Comparison of ENCODE assay signal across 28 cellular contexts in genomic region chr4:7537853-7538252, GRCh38.
DNase-seq lines count a peak whose midpoint lies in the region; ATAC-seq, FAIRE-seq and TF ChIP-seq lines count a peak whose summit lies in the region.
"Had no signal": no experiment of that assay in that cellular context is flagged by ENCODE, and none has a peak within 500 bp of the region (broad histone marks: within the 10 kb centered on the region; RNA-seq: fewer than 3 reads in every experiment).

No MANE protein-coding gene starts in this region.

- peak overlapping the region in 4 of 6 donors; percentile 10 to 58 (median 34) for H3K27ac Mint-ChIP-seq in immature natural killer cell
- H3K27ac Mint-ChIP-seq: CD4-positive, alpha-beta memory T cell; CD4-positive, CD25-positive, alpha-beta regulatory T cell had no signal

- in situ Hi-C loops in HepG2 (cut with HindIII; ENCODE audit: extremely low pct_ligation_motif_present, low pct_unique_long_range_greater_than_20kb) = no loop called here

- H3K9ac ChIP-seq in liver (ENCODE audit: low read depth in 1 of 2, low read length in 2 of 2) (no peak overlapping the region), HepG2 (ENCODE audit: insufficient read depth, low read depth, low read length) (no peak overlapping the region)
- H3K9ac ChIP-seq in BLaER1 treated with 17β-estradiol and CSF1 and Interleukin-3, amounts not matched to agents 10 nM and 100 nM = no peak overlapping the region

- TF ChIP-seq EP300 in HepG2 (IDR thresholded peaks at IDR 0.05; ENCODE audit: low read depth in 2 of 2, low read length in 2 of 2) = no peak
- no peak for TF ChIP-seq EP300 in HepG2 (CRISPR knock-in tag; IDR thresholded peaks at IDR 0.05; ENCODE audit: borderline replicate concordance)

- CTCF ChIA-PET in HepG2 (lab: Yijun Ruan, JAX; ENCODE audit: low intra/inter-chr PET ratio, low total read pairs) = no interaction called here

- no peak overlapping the region for H2AFZ ChIP-seq in HepG2 (ENCODE audit: low read length)

- H3K9me3 ChIP-seq in liver (ENCODE audit: control insufficient read depth in 4 of 4, low read length in 3 of 4) (no peaks in the 10 kb centered on the region), HepG2 (ENCODE audit: low read length) (no peaks in the 10 kb centered on the region), right lobe of liver (no peaks in the 10 kb centered on the region)
- peaks cover 6 to 22% (median 9%) of the 10 kb centered on the region in 11 experiments; a peak in 17 of 22 replicates for H3K9me3 ChIP-seq in BLaER1 treated with 17β-estradiol and CSF1 and Interleukin-3, amounts not matched to agents 10 nM and 100 nM (replicated peaks in 1 of 11)
- H3K9me3 ChIP-seq: BE2C had no signal

- peaks cover under 1% of the 10 kb centered on the region for H3K79me2 ChIP-seq in HepG2 (ENCODE audit: insufficient read depth, low read length)

- H3K36me3 Mint-ChIP-seq in immature natural killer cell = peaks cover 0 to 3% (median 0%) of the 10 kb centered on the region in 3 donors
- H3K36me3 Mint-ChIP-seq: CD14-positive monocyte; CD4-positive, alpha-beta memory T cell; CD4-positive, CD25-positive, alpha-beta regulatory T cell; CD8-positive, alpha-beta memory T cell had no signal

- H3K4me1 Mint-ChIP-seq in immature natural killer cell = peaks cover 5 to 24% of the 10 kb centered on the region in 2 donors
- H3K4me1 Mint-ChIP-seq: CD4-positive, CD25-positive, alpha-beta regulatory T cell had no signal

- no peak overlapping the region for H3K4me3 ChIP-seq in liver (ENCODE audit: low read depth in 1 of 3, low read length in 3 of 3)
- no peak overlapping the region for H3K4me3 ChIP-seq in HepG2 (replicated peaks in 1 of 3; ENCODE audit: insufficient read depth in 1 of 3, low read depth in 2 of 3, low read length in 3 of 3)
- H3K4me3 ChIP-seq in BLaER1 treated with 17β-estradiol and CSF1 and Interleukin-3, amounts not matched to agents 10 nM and 100 nM = no peak overlapping the region
- H3K4me3 ChIP-seq in right lobe of liver = no peak overlapping the region
- H3K4me3 ChIP-seq: GM12878 had no signal

- BruUV-seq in HepG2 (replicated peaks; lab: Mats Ljungman, UMichigan) = no TSS peak

- TF ChIP-seq CTCF in liver (IDR thresholded peaks at IDR 0.05; ENCODE audit: low read depth, low read length, missing input control) = no peak
- TF ChIP-seq CTCF in HepG2 (CRISPR knock-in tag; IDR thresholded peaks at IDR 0.05) = no peak
- TF ChIP-seq CTCF in right lobe of liver (IDR thresholded peaks at IDR 0.05) = no peak

- no peak for FAIRE-seq in HepG2 (lab: Jason Lieb, UNC)
- FAIRE-seq: A204.1, GM12878, GM12892, GM18507 had no signal

- H3K27me3 ChIP-seq in liver (ENCODE audit: control insufficient read depth in 4 of 4, insufficient read depth in 4 of 4, low read length in 3 of 4) = no peaks in the 10 kb centered on the region
- H3K27me3 ChIP-seq in HepG2 (ENCODE audit: control insufficient read depth in 1 of 2, insufficient read depth in 2 of 2, low read length in 2 of 2) = no peaks in the 10 kb centered on the region; a peak in 1 of 5 replicates
- H3K27me3 ChIP-seq in BLaER1 treated with 17β-estradiol and CSF1 and Interleukin-3, amounts not matched to agents 10 nM and 100 nM = no peaks in the 10 kb centered on the region
- H3K27me3 ChIP-seq in right lobe of liver = no peaks in the 10 kb centered on the region
- H3K27me3 ChIP-seq: BE2C had no signal

- intact Hi-C loops in HepG2 (cut with micrococcal nuclease; ENCODE audit: unreplicated experiment) = loop anchor here (10.0 kb wide), 1 partner anchor 97 kb away; no protein-coding TSS in a partner anchor
- intact Hi-C loops in right lobe of liver (cut with DNase I) = no loop called here

- H3K36me3 ChIP-seq in liver (ENCODE audit: control insufficient read depth in 4 of 4, insufficient read depth in 3 of 4, low read depth in 1 of 4, low read length in 3 of 4) (no peaks in the 10 kb centered on the region), HepG2 (replicated peaks in 1 of 2; ENCODE audit: control insufficient read depth in 1 of 2, insufficient read depth in 2 of 2, low read length in 2 of 2) (no peaks in the 10 kb centered on the region), right lobe of liver (no peaks in the 10 kb centered on the region)
- H3K36me3 ChIP-seq in BLaER1 treated with 17β-estradiol and CSF1 and Interleukin-3, amounts not matched to agents 10 nM and 100 nM = peaks cover 0 to 8% (median 0%) of the 10 kb centered on the region in 11 experiments; a peak in 2 of 22 replicates
- H3K36me3 ChIP-seq: BE2C had no signal

- H4K20me1 ChIP-seq in HepG2 (ENCODE audit: insufficient read depth, low read length) = no peaks in the 10 kb centered on the region
- no peaks in the 10 kb centered on the region for H4K20me1 ChIP-seq in BLaER1 treated with 17β-estradiol and CSF1 and Interleukin-3, amounts not matched to agents 10 nM and 100 nM

- H3K27me3 Mint-ChIP-seq in immature natural killer cell (ENCODE audit: low read depth in 3 of 3) = peaks cover 0 to 5% (median 0%) of the 10 kb centered on the region in 3 donors

- POLR2A ChIA-PET in HepG2 (lab: Yijun Ruan, JAX) = no interaction called here

- H3K4me3 Mint-ChIP-seq in immature natural killer cell = no peak overlapping the region
- H3K4me3 Mint-ChIP-seq: CD14-positive monocyte; CD4-positive, CD25-positive, alpha-beta regulatory T cell had no signal

- H3K4me1 ChIP-seq in liver (ENCODE audit: control insufficient read depth in 4 of 4, insufficient read depth in 4 of 4, low read length in 3 of 4) (peaks cover 0 to 14% (median 7%) of the 10 kb centered on the region in 4 donors), HepG2 (ENCODE audit: insufficient read depth, low read length) (peaks cover 18% of the 10 kb centered on the region), right lobe of liver (peaks cover 0 to 9% (median 4%) of the 10 kb centered on the region in 4 donors)
- H3K4me1 ChIP-seq in BLaER1 treated with 17β-estradiol and CSF1 and Interleukin-3, amounts not matched to agents 10 nM and 100 nM = peaks cover 6 to 27% (median 20%) of the 10 kb centered on the region in 10 experiments; a peak in 17 of 20 replicates

- no peak for ATAC-seq in HepG2
- peak; percentile 55 to 78 (median 70) for ATAC-seq in right lobe of liver
- no peak for ATAC-seq in HG02938 (IDR thresholded peaks at IDR 0.05; ENCODE audit: unreplicated experiment)
- ATAC-seq: GM12878 had no signal

- TF ChIP-seq POLR2A in HepG2 (IDR thresholded peaks at IDR 0.05; ENCODE audit: insufficient read depth in 1 of 2, low read depth in 2 of 2, low read length in 2 of 2) = no peak
- TF ChIP-seq POLR2A in right lobe of liver (IDR thresholded peaks at IDR 0.05) = no peak

- H3K4me2 ChIP-seq in HepG2 (ENCODE audit: low read depth, low read length) = no peak overlapping the region; the same call in 1 of the 2 replicates
- H3K4me2 ChIP-seq in BLaER1 treated with 17β-estradiol and CSF1 and Interleukin-3, amounts not matched to agents 10 nM and 100 nM = peak overlapping the region in 8 of 11 experiments; percentile 62 to 82 (median 73); a peak in 14 of 22 replicates

- no peak overlapping the region for H3K27ac ChIP-seq in liver (ENCODE audit: low read depth in 1 of 2, low read length in 2 of 2)
- no peak overlapping the region for H3K27ac ChIP-seq in HepG2 (ENCODE audit: extremely low read length, insufficient read depth, low read length)
- no peak overlapping the region for H3K27ac ChIP-seq in BLaER1 treated with 17β-estradiol and CSF1 and Interleukin-3, amounts not matched to agents 10 nM and 100 nM
- no peak overlapping the region for H3K27ac ChIP-seq in right lobe of liver

- TF ChIP-seq RAD21 in liver (IDR thresholded peaks at IDR 0.05) (no peak), HepG2 (CRISPR knock-in tag; IDR thresholded peaks at IDR 0.05) (no peak)

- H3K9me3 Mint-ChIP-seq in immature natural killer cell = no peaks in the 10 kb centered on the region

- DNase-seq in HepG2 (ENCODE audit: low spot score) = no peak
- DNase-seq in immature natural killer cell = no peak
- no peak for DNase-seq in right lobe of liver
- no peak for DNase-seq in cortex of kidney (lab: John Stamatoyannopoulos, UW)
- DNase-seq in NCI-H128 (lab: John Stamatoyannopoulos, UW; ENCODE audit: unreplicated experiment) = no peak
- DNase-seq: 8988T; ACHN; BE2C; C1 segment of cervical spinal cord; CD4-positive, alpha-beta memory T cell; CD4-positive, CD25-positive, alpha-beta regulatory T cell; CD8-positive, alpha-beta memory T cell; COR-L47; DMS 273 treated with DMSO at 0.1 percent for 48 hours; DMS153; DMS53; DMS79; DND-41; EL; GDM1 had no signal

- 54% methylated on average over 6 of the region's 6 CpGs for WGBS in liver
- WGBS in HepG2 (ENCODE audit: low lambda C conversion rate) = 52% methylated on average over 6 of the region's 6 CpGs
- 41% methylated on average over 3 of the region's 6 CpGs for WGBS in right lobe of liver (ENCODE audit: insufficient coverage, low coverage, low lambda C conversion rate, missing lambda C conversion rate)

TF ChIP-seq in liver, 16 proteins besides CTCF, POLR2A, EP300 and RAD21 (continues in another document):
- TF ChIP-seq GABPA (IDR thresholded peaks at IDR 0.05 in 1 of 2, conservative IDR thresholded peaks at IDR 0.05 in 1 of 2) (no peak), YY1 (IDR thresholded peaks at IDR 0.05) (no peak), SP1 (IDR thresholded peaks at IDR 0.05) (no peak), RXRA (IDR thresholded peaks at IDR 0.05) (peak in 1 of 2 donors; percentile 57), HNF4A (conservative IDR thresholded peaks at IDR 0.05) (peak; percentile 41 to 64), ATF3 (IDR thresholded peaks at IDR 0.05) (no peak), FOXA2 (IDR thresholded peaks at IDR 0.05) (peak; percentile 21), NR2F2 (IDR thresholded peaks at IDR 0.05) (no peak), EGR1 (IDR thresholded peaks at IDR 0.05; ENCODE audit: low read depth in 2 of 2) (no peak), HNF4G (IDR thresholded peaks at IDR 0.05) (no peak)

TF ChIP-seq in HepG2, 621 proteins besides CTCF, POLR2A, EP300 and RAD21:
- no peak for TF ChIP-seq SRF (IDR thresholded peaks at IDR 0.05; ENCODE audit: low read depth, low read length)
- TF ChIP-seq PHF21A (CRISPR knock-in tag; IDR thresholded peaks at IDR 0.05) = no peak
- no peak for TF ChIP-seq ZNF484 (CRISPR knock-in tag; IDR thresholded peaks at IDR 0.05; ENCODE audit: borderline replicate concordance, low read depth)
- TF ChIP-seq ISX (CRISPR knock-in tag; conservative IDR thresholded peaks at IDR 0.05) = no peak
- no peak for TF ChIP-seq ZNF598 (CRISPR knock-in tag; IDR thresholded peaks at IDR 0.05; ENCODE audit: borderline replicate concordance)
- TF ChIP-seq ADNP (CRISPR knock-in tag; IDR thresholded peaks at IDR 0.05) = no peak
- TF ChIP-seq ARID2 (CRISPR knock-in tag; IDR thresholded peaks at IDR 0.05; ENCODE audit: borderline replicate concordance) = no peak
- TF ChIP-seq GTF3A (CRISPR knock-in tag; conservative IDR thresholded peaks at IDR 0.05) = no peak
- no peak for TF ChIP-seq ZNF30 (CRISPR knock-in tag; IDR thresholded peaks at IDR 0.05)
- no peak for TF ChIP-seq ZKSCAN8 (CRISPR knock-in tag; IDR thresholded peaks at IDR 0.05; ENCODE audit: borderline replicate concordance)
- TF ChIP-seq ZBTB42 (CRISPR knock-in tag; IDR thresholded peaks at IDR 0.05) = no peak
- no peak for TF ChIP-seq HOXA9 (CRISPR knock-in tag; IDR thresholded peaks at IDR 0.05; ENCODE audit: borderline replicate concordance)
- no peak for TF ChIP-seq ZMYM4 (CRISPR knock-in tag; IDR thresholded peaks at IDR 0.05)

Comparison
In these comparisons a context has a peak if more than half of its experiments do, and no peak if none do; other contexts are left out.
1. ATAC-seq: peak in right lobe of liver (4 of 4); none in HepG2 (single experiment) and HG02938 (single experiment).